Comparison of ENCODE assay signal across 9 cellular contexts in the genomic region with DNA sequence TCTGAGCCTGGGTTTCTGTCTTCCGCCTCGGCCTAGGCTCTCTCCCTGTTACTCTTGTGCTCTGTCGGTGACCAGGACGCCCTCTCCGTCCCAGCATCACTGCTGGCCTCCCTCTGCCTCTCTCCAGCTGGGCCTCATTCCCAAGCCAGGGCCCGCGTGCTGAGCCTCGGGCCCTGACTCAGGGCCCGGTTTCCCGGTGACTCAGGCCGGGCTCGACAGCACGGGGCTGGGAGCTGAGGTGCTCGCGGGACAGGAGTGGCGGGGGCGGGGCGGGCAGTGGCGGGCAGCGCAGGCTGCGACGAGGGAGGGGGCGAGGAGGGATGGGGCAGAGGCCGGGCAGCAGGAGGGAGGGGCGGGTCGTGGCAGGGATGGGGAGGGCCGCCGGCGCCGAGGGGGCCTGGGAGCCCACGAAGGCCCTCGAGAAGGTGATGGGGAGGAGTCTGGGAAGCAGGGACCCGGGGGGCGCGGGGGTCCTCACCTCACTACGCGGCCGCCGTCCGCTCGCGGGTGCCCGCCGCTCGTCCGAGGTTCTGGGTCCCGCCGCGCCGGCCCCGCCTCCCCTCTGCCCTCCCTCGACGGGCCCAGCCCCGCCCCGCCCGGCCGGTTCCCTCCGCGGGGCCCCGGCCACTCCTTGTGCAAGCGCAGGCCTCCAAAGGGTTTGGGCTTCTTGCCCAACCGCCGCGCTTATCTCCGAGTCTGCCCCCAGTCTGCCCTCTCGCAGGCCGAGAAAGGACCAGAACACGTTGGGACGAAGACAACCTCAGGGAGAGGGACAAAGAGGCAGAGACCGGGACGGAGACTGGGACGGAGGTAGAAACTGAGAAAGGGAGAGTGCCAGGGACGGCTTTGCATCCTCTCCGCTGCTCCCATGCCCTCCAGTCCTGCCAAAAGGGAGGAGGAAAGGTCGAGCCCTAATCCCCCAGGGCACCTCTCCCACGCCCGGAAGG. TPM values are rescaled to one million over a fixed set of nuclear protein-coding genes. Genes with fewer than 3 reads are reported as not detected.
DNase-seq lines count a peak whose midpoint lies in the region; ATAC-seq and TF ChIP-seq lines count a peak whose summit lies in the region.
"Had no signal": no experiment of that assay in that cellular context is flagged by ENCODE, and none has a peak within 500 bp of the region (broad histone marks: within the 10 kb centered on the region; RNA-seq: fewer than 3 reads in every experiment).

A gene with protein sequence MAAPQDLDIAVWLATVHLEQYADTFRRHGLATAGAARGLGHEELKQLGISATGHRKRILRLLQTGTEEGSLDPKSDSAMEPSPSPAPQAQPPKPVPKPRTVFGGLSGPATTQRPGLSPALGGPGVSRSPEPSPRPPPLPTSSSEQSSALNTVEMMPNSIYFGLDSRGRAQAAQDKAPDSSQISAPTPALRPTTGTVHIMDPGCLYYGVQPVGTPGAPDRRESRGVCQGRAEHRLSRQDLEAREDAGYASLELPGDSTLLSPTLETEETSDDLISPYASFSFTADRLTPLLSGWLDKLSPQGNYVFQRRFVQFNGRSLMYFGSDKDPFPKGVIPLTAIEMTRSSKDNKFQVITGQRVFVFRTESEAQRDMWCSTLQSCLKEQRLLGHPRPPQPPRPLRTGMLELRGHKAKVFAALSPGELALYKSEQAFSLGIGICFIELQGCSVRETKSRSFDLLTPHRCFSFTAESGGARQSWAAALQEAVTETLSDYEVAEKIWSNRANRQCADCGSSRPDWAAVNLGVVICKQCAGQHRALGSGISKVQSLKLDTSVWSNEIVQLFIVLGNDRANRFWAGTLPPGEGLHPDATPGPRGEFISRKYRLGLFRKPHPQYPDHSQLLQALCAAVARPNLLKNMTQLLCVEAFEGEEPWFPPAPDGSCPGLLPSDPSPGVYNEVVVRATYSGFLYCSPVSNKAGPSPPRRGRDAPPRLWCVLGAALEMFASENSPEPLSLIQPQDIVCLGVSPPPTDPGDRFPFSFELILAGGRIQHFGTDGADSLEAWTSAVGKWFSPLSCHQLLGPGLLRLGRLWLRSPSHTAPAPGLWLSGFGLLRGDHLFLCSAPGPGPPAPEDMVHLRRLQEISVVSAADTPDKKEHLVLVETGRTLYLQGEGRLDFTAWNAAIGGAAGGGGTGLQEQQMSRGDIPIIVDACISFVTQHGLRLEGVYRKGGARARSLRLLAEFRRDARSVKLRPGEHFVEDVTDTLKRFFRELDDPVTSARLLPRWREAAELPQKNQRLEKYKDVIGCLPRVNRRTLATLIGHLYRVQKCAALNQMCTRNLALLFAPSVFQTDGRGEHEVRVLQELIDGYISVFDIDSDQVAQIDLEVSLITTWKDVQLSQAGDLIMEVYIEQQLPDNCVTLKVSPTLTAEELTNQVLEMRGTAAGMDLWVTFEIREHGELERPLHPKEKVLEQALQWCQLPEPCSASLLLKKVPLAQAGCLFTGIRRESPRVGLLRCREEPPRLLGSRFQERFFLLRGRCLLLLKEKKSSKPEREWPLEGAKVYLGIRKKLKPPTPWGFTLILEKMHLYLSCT (N-terminal part only) (minus strand): TSS at position 536 of the 947 bp plus-strand sequence. CDS start 1,744 bp downstream, outside the sequence.

- no peaks in the 10 kb centered on the region for H3K36me3 Mint-ChIP-seq in activated naive CD8-positive, alpha-beta T cell treated with anti-CD3 and anti-CD28 coated beads for 36 hours
- H3K36me3 Mint-ChIP-seq in nephron progenitor cell (ENCODE audit: low read depth) = peaks cover 6% of the 10 kb centered on the region

- no peak for TF ChIP-seq CTCF in nephron progenitor cell (IDR thresholded peaks at IDR 0.05)

- no peaks in the 10 kb centered on the region for H3K27me3 Mint-ChIP-seq in activated naive CD8-positive, alpha-beta T cell treated with anti-CD3 and anti-CD28 coated beads for 36 hours
- H3K27me3 Mint-ChIP-seq in nephron progenitor cell (ENCODE audit: low read depth, poor library complexity) = peaks cover 15% of the 10 kb centered on the region

- H3K4me1 Mint-ChIP-seq in activated naive CD8-positive, alpha-beta T cell treated with anti-CD3 and anti-CD28 coated beads for 36 hours = peaks cover 27% of the 10 kb centered on the region
- H3K4me1 Mint-ChIP-seq in nephron progenitor cell = peaks cover 39% of the 10 kb centered on the region

- H3K4me3 Mint-ChIP-seq in activated naive CD8-positive, alpha-beta T cell treated with anti-CD3 and anti-CD28 coated beads for 36 hours = peak within 1 kb of the TSS; percentile 76
- peak within 1 kb of the TSS; percentile 74 for H3K4me3 Mint-ChIP-seq in nephron progenitor cell

- ATAC-seq in HG02678 (IDR thresholded peaks at IDR 0.05; ENCODE audit: unreplicated experiment) = no peak

- H3K4me3 ChIP-seq in urinary bladder (ENCODE audit: low read depth, low read length) = peak within 1 kb of the TSS; percentile 43

- H3K27ac Mint-ChIP-seq in activated naive CD8-positive, alpha-beta T cell treated with anti-CD3 and anti-CD28 coated beads for 36 hours = peak within 1 kb of the TSS; percentile 67
- peak within 1 kb of the TSS; percentile 52 for H3K27ac Mint-ChIP-seq in nephron progenitor cell

- DNase-seq in DMS 273 (lab: John Stamatoyannopoulos, UW; ENCODE audit: unreplicated experiment) (peak; percentile 76), DMS 273 treated with DMSO at 0.1 percent for 48 hours (lab: John Stamatoyannopoulos, UW) (no peak), RKO (ENCODE audit: low spot score) (peak; percentile 91), germinal center (ENCODE audit: low spot score) (peak; percentile 30), nephron progenitor cell (peak; percentile 73)
- DNase-seq in activated naive CD8-positive, alpha-beta T cell treated with anti-CD3 and anti-CD28 coated beads for 36 hours = peak; percentile 50

- H3K4me1 ChIP-seq in urinary bladder (ENCODE audit: insufficient read depth) = no peaks in the 10 kb centered on the region

- peak within 1 kb of the TSS; percentile 84 for H3K27ac ChIP-seq in urinary bladder (ENCODE audit: low read depth)
- H3K27ac ChIP-seq: 22Rv1 had no signal

- H3K9me3 Mint-ChIP-seq in activated naive CD8-positive, alpha-beta T cell treated with anti-CD3 and anti-CD28 coated beads for 36 hours = no peaks in the 10 kb centered on the region
- H3K9me3 Mint-ChIP-seq in nephron progenitor cell = no peaks in the 10 kb centered on the region

- WGBS in urinary bladder = 3% methylated on average over 76 of the region's 77 CpGs

- H3K36me3 ChIP-seq in urinary bladder (ENCODE audit: insufficient read depth) = no peaks in the 10 kb centered on the region

RNA-seq across cellular contexts. Expression of the gene that starts here (rescaled TPM):
- total RNA-seq in activated naive CD8-positive, alpha-beta T cell treated with anti-CD3 and anti-CD28 coated beads for 36 hours = 1 to 10 TPM; 4.1 to 5.7 TPM
- total RNA-seq in urinary bladder = 9.8 TPM
- 11.7 TPM for polyA plus RNA-seq in urinary bladder
